ENCODE assay signal across 15 cellular contexts in the genomic region with DNA sequence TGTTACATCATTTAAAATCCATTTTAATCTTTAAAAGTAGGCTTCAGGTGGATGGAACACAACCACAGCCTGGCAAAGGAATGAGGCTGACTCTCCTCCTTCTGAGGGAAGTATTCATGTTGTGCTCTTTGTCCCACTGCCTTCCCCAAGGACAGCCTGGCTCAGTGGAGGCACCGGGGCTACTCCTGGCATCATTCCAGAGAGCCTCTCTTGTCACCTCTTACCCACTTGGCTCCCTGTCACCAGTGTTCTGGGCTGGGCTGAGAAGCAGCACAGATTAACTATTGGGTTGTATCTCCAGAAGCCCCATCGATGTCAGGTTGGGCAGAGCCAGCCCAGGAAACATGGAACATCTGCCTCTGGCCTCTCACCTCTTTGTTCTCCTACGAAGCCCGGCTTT.
"Had no signal": no experiment of that assay in that cellular context is flagged by ENCODE, and none has a peak within 500 bp of the region (broad histone marks: within the 10 kb centered on the region; RNA-seq: fewer than 3 reads in every experiment).

No MANE protein-coding gene starts in this region.

- H3K27ac ChIP-seq: brain microvascular endothelial cell, epithelial cell of prostate, neural progenitor cell, ovary had no signal

- ATAC-seq: stimulated activated effector memory CD8-positive, alpha-beta T cell treated with anti-CD3 and anti-CD28 coated beads, Interleukin-12 subunit alpha, Interleukin-12 subunit beta, amount 100 ng/mL, for 72 hours had no signal

- H3K36me3 ChIP-seq: brain microvascular endothelial cell, neural progenitor cell, ovary had no signal

- H3K4me3 ChIP-seq: neural progenitor cell, ovary had no signal

- DNase-seq: activated CD4-positive, alpha-beta T cell treated with anti-CD3 and anti-CD28 coated beads, Interleukin-2, amount 50 U/mL, for 4 hours; activated CD4-positive, CD25-positive, alpha-beta regulatory T cell treated with anti-CD3 and anti-CD28 coated beads, Interleukin-2, amount 50 U/mL, for 72 hours; activated naive CD4-positive, alpha-beta T cell; activated naive CD8-positive, alpha-beta T cell treated with anti-CD3 and anti-CD28 coated beads, Interleukin-2, amount 10 ng/mL, durations not matched to agents 7 days and 5 days; activated T-cell treated with anti-CD3 and anti-CD28 coated beads for 4 hours; brain microvascular endothelial cell; cerebellar nuclear complex; effector CD8-positive, alpha-beta T cell; foreskin melanocyte; naive B cell; ovary; T1000 had no signal

- H3K27me3 ChIP-seq: brain microvascular endothelial cell, neural progenitor cell, ovary had no signal

- H3K9me3 ChIP-seq: ovary had no signal

- H3K4me1 ChIP-seq: neural progenitor cell had no signal
